8 cellular contexts compared by ENCODE assay signal in genomic region chr17:8941520-8941919, GRCh38. TPM values are rescaled to one million over a fixed set of nuclear protein-coding genes. Genes with fewer than 3 reads are reported as not detected.
DNase-seq lines count a peak whose midpoint lies in the region; ATAC-seq, FAIRE-seq and TF ChIP-seq lines count a peak whose summit lies in the region.
"Had no signal": no experiment of that assay in that cellular context is flagged by ENCODE, and none has a peak within 500 bp of the region (broad histone marks: within the 10 kb centered on the region; RNA-seq: fewer than 3 reads in every experiment).

No MANE protein-coding gene starts in this region.

- H3K4me3 Mint-ChIP-seq in dendritic cell treated with granulocyte-macrophage colony-stimulating factor and Interleukin-4, amounts not matched to agents 40 ng/mL and 50 ng/mL, for 4 days = peak overlapping the region; percentile 30
- peak overlapping the region; percentile 77 for H3K4me3 Mint-ChIP-seq in stimulated activated naive CD8-positive, alpha-beta T cell treated with anti-CD3 and anti-CD28 coated beads, Interleukin-15, Interleukin-2, amounts not matched to agents 100 ng/mL and 50 ng/mL, for 24 hours

- H3K9me3 Mint-ChIP-seq in dendritic cell treated with granulocyte-macrophage colony-stimulating factor and Interleukin-4, amounts not matched to agents 40 ng/mL and 50 ng/mL, for 4 days = no peaks in the 10 kb centered on the region
- H3K9me3 Mint-ChIP-seq in stimulated activated naive CD8-positive, alpha-beta T cell treated with anti-CD3 and anti-CD28 coated beads, Interleukin-15, Interleukin-2, amounts not matched to agents 100 ng/mL and 50 ng/mL, for 24 hours = peaks cover 9% of the 10 kb centered on the region

- no peaks in the 10 kb centered on the region for H3K36me3 ChIP-seq in kidney (ENCODE audit: control insufficient read depth in 1 of 2, insufficient read depth in 2 of 2, low read length in 2 of 2)
- no peaks in the 10 kb centered on the region for H3K36me3 ChIP-seq in psoas muscle (ENCODE audit: insufficient read depth in 1 of 2, low read depth in 1 of 2)

- H3K27ac ChIP-seq in kidney (ENCODE audit: low read depth in 2 of 2, low read length in 2 of 2) (no peak overlapping the region), psoas muscle (no peak overlapping the region)

- WGBS in psoas muscle, 3 donors = 66 to 73% (median 71%) methylated on average over 14 of the region's 14 CpGs

- H3K4me1 ChIP-seq in kidney (ENCODE audit: control insufficient read depth in 1 of 2, insufficient read depth in 1 of 2, low read depth in 1 of 2, low read length in 2 of 2) (no peaks in the 10 kb centered on the region), psoas muscle (no peaks in the 10 kb centered on the region)

- intact Hi-C loops in dendritic cell treated with granulocyte-macrophage colony-stimulating factor and Interleukin-4, amounts not matched to agents 40 ng/mL and 50 ng/mL, for 4 days (cut with micrococcal nuclease) = no loop called here
- intact Hi-C loops in kidney (cut with DNase I) (no loop called here), psoas muscle (cut with DNase I) (no loop called here)

- H3K9ac ChIP-seq in kidney (ENCODE audit: low read length in 2 of 2) = no peak overlapping the region

- peaks cover 0 to 2% (median 0%) of the 10 kb centered on the region in 3 donors for H3K27me3 ChIP-seq in psoas muscle (ENCODE audit: insufficient read depth in 3 of 3, low read length in 2 of 3)

- H3K4me1 Mint-ChIP-seq in dendritic cell treated with granulocyte-macrophage colony-stimulating factor and Interleukin-4, amounts not matched to agents 40 ng/mL and 50 ng/mL, for 4 days (ENCODE audit: low read depth) = peaks cover 88% of the 10 kb centered on the region
- peaks cover 93% of the 10 kb centered on the region for H3K4me1 Mint-ChIP-seq in stimulated activated naive CD8-positive, alpha-beta T cell treated with anti-CD3 and anti-CD28 coated beads, Interleukin-15, Interleukin-2, amounts not matched to agents 100 ng/mL and 50 ng/mL, for 24 hours (ENCODE audit: low read depth)

- no peak for TF ChIP-seq CTCF in kidney (IDR thresholded peaks at IDR 0.05; ENCODE audit: borderline replicate concordance, extremely low read depth, insufficient read depth)
- TF ChIP-seq CTCF in psoas muscle (IDR thresholded peaks at IDR 0.05) = no peak

- ATAC-seq in HG02623 (IDR thresholded peaks at IDR 0.05; ENCODE audit: unreplicated experiment) (peak; percentile 42), psoas muscle (no peak)

- no peak for FAIRE-seq in kidney (lab: Jason Lieb, UNC)
- FAIRE-seq: RCC 7860 had no signal

- peaks cover 95% of the 10 kb centered on the region for H3K36me3 Mint-ChIP-seq in dendritic cell treated with granulocyte-macrophage colony-stimulating factor and Interleukin-4, amounts not matched to agents 40 ng/mL and 50 ng/mL, for 4 days (ENCODE audit: low read depth)
- H3K36me3 Mint-ChIP-seq in stimulated activated naive CD8-positive, alpha-beta T cell treated with anti-CD3 and anti-CD28 coated beads, Interleukin-15, Interleukin-2, amounts not matched to agents 100 ng/mL and 50 ng/mL, for 24 hours (ENCODE audit: low read depth) = peaks cover 39% of the 10 kb centered on the region

- H3K4me3 ChIP-seq in kidney (ENCODE audit: low read length in 2 of 2) (no peak overlapping the region), psoas muscle (no peak overlapping the region)

- H3K9me3 ChIP-seq in kidney (ENCODE audit: control insufficient read depth in 1 of 2, low read length in 2 of 2) = peaks cover 0 to 5% of the 10 kb centered on the region in 2 donors
- no peaks in the 10 kb centered on the region for H3K9me3 ChIP-seq in psoas muscle

- peak; percentile 27 to 68 (median 46) for DNase-seq in activated CD4-positive, CD25-positive, alpha-beta regulatory T cell (lab: John Stamatoyannopoulos, UW)
- DNase-seq in OCI-M2 (lab: John Stamatoyannopoulos, UW; ENCODE audit: unreplicated experiment) = no peak
- no peak for DNase-seq in kidney
- no peak for DNase-seq in psoas muscle

- peak overlapping the region; percentile 84 for H3K27ac Mint-ChIP-seq in dendritic cell treated with granulocyte-macrophage colony-stimulating factor and Interleukin-4, amounts not matched to agents 40 ng/mL and 50 ng/mL, for 4 days
- H3K27ac Mint-ChIP-seq in stimulated activated naive CD8-positive, alpha-beta T cell treated with anti-CD3 and anti-CD28 coated beads, Interleukin-15, Interleukin-2, amounts not matched to agents 100 ng/mL and 50 ng/mL, for 24 hours = peak overlapping the region; percentile 95

- no peaks in the 10 kb centered on the region for H3K27me3 Mint-ChIP-seq in dendritic cell treated with granulocyte-macrophage colony-stimulating factor and Interleukin-4, amounts not matched to agents 40 ng/mL and 50 ng/mL, for 4 days
- no peaks in the 10 kb centered on the region for H3K27me3 Mint-ChIP-seq in stimulated activated naive CD8-positive, alpha-beta T cell treated with anti-CD3 and anti-CD28 coated beads, Interleukin-15, Interleukin-2, amounts not matched to agents 100 ng/mL and 50 ng/mL, for 24 hours

RNA-seq across cellular contexts. Expression of gene PIK3R5, which starts 24.0 kb away (rescaled TPM):
- total RNA-seq in kidney = 19.1 TPM
- 0.45 TPM for polyA plus RNA-seq in kidney (ENCODE audit: insufficient read depth, low read depth, low replicate concordance)
- 1 to 10 TPM; 1.1 to 2.9 (median 1.9) TPM for total RNA-seq in psoas muscle
- under 1 TPM; 0.20 to 0.51 (median 0.47) TPM for polyA plus RNA-seq in psoas muscle

Comparison
In these comparisons a context has a peak if more than half of its experiments do, and no peak if none do; other contexts are left out.
1. DNase-seq: peak in activated CD4-positive, CD25-positive, alpha-beta regulatory T cell (4 of 4); none in OCI-M2 (single experiment), kidney (single experiment) and psoas muscle (0 of 2).